8 cellular contexts compared by ENCODE assay signal in the genomic region with DNA sequence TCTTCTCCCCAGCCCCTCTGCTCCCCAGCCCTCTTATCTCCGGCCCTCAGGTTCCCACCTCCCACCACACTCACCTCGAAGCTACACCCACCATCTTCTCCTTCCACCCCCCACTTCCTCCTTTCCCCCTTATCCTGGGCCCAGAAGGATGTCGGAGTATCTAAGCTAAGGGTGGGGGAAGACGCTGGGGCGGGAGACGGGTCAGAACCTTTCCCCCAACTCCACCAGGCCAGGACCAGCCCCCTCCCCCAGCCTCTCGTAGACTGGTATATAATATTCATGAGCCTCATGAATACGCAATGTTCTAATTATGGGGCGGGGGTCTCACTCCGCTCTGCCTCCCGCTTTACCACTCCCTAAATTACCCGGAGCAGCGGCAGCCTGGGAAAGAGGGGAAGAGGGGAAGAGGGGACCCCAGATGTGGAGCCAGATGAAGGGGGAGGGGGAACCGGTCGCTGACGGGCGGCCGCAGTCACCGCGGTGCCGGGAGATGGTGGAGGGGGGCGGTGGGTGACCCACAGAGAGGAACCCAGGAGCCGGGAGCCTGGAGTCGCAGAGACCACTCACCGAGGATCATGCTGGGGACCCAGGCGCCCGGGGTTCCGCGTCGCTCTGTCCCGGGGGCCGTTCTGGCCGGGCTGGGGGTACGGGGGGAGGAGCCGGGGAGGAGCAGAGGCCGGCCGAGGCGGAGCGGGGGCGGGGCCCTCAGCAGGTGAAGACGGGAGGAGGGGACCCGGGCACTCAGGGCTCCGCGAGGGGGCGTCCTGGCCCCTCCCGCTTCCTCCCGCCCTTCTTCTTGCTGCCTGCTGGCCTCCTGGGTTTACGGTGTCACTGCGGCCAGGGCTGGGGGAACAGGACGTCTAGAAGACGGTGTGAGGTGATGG. TPM values are rescaled to one million over a fixed set of nuclear protein-coding genes. Genes with fewer than 3 reads are reported as not detected.
DNase-seq lines count a peak whose midpoint lies in the region; ATAC-seq and TF ChIP-seq lines count a peak whose summit lies in the region.

No MANE protein-coding gene starts in this region.

- H3K36me3 Mint-ChIP-seq in nephron (ENCODE audit: low read depth), result peaks cover 17% of the 10 kb centered on the region

- H3K27me3 Mint-ChIP-seq in nephron (ENCODE audit: low read depth), result peaks cover 4% of the 10 kb centered on the region

- H3K27ac Mint-ChIP-seq in nephron, result no peak overlapping the region

- H3K36me3 ChIP-seq in duodenal mucosa (ENCODE audit: control insufficient read depth in 1 of 2, insufficient read depth in 2 of 2, low read length in 2 of 2) (peaks cover 0 to 2% of the 10 kb centered on the region in 2 donors), suprapubic skin (peaks cover 15% of the 10 kb centered on the region)

- TF ChIP-seq POLR2A in suprapubic skin (IDR thresholded peaks at IDR 0.05), result no peak

- H3K27me3 ChIP-seq in duodenal mucosa (ENCODE audit: control insufficient read depth in 1 of 2, insufficient read depth in 2 of 2, low read length in 2 of 2) (no peaks in the 10 kb centered on the region), suprapubic skin (no peaks in the 10 kb centered on the region)

- H3K9me3 ChIP-seq in duodenal mucosa (ENCODE audit: control insufficient read depth in 1 of 2, low read length in 2 of 2), result no peaks in the 10 kb centered on the region
- H3K9me3 ChIP-seq in suprapubic skin, result no peaks in the 10 kb centered on the region

- no peak for TF ChIP-seq EP300 in suprapubic skin (IDR thresholded peaks at IDR 0.05)

- H3K4me1 ChIP-seq in duodenal mucosa (ENCODE audit: control insufficient read depth in 1 of 2, insufficient read depth in 2 of 2, low read length in 2 of 2), result peaks cover 5 to 19% of the 10 kb centered on the region in 2 donors
- H3K4me1 ChIP-seq in suprapubic skin, result peaks cover 79% of the 10 kb centered on the region

- H3K9me3 Mint-ChIP-seq in nephron, result no peaks in the 10 kb centered on the region

- DNase-seq in NCI-H2107 treated with DMSO at 0.1 percent for 48 hours (lab: John Stamatoyannopoulos, UW; ENCODE audit: unreplicated experiment) (peak; percentile 58), NCI-H2107 (lab: John Stamatoyannopoulos, UW) (no peak), NCI-H2171 treated with DMSO at 0.1 percent for 48 hours (lab: John Stamatoyannopoulos, UW) (peak; percentile 84), suprapubic skin (ENCODE audit: low spot score in 2 of 2) (peak in 1 of 2 donors; percentile 84)
- DNase-seq in activated CD4-positive, alpha-beta T cell treated with anti-CD3 and anti-CD28 coated beads, Interleukin-2, amount 50 U/mL, for 1 hour, result peak; percentile 65

- no peak for ATAC-seq in GM19467 (IDR thresholded peaks at IDR 0.05; ENCODE audit: unreplicated experiment)

- H3K27ac ChIP-seq in duodenal mucosa (ENCODE audit: low read depth, low read length), result no peak overlapping the region
- peak overlapping the region; percentile 84 for H3K27ac ChIP-seq in suprapubic skin

- peaks cover 58% of the 10 kb centered on the region for H3K4me1 Mint-ChIP-seq in nephron

- peak overlapping the region in 1 of 2 donors; percentile 11 for H3K9ac ChIP-seq in duodenal mucosa (ENCODE audit: low read depth in 1 of 2, low read length in 2 of 2)

- TF ChIP-seq CTCF in nephron (IDR thresholded peaks at IDR 0.05; ENCODE audit: unreplicated experiment in 3 of 3), result peak in 1 of 3 experiments; percentile 24
- no peak for TF ChIP-seq CTCF in suprapubic skin (IDR thresholded peaks at IDR 0.05)

- WGBS in suprapubic skin, result 12% methylated on average over 40 of the region's 51 CpGs

- H3K4me3 Mint-ChIP-seq in nephron, result peak overlapping the region; percentile 85 to 94 (median 88)

- peak overlapping the region; percentile 36 to 53 for H3K4me3 ChIP-seq in duodenal mucosa (ENCODE audit: low read depth in 1 of 2, low read length in 2 of 2)
- peak overlapping the region; percentile 66 for H3K4me3 ChIP-seq in suprapubic skin

RNA-seq across cellular contexts. Expression of a gene that starts 6.4 kb away (rescaled TPM):
- total RNA-seq in suprapubic skin, result 100 to 1,000 TPM in 3 of 4 donors, 10 to 100 TPM in 1; 99.5 to 134 (median 113) TPM

RNA-seq across cellular contexts. Expression of a gene that starts 26.6 kb away (rescaled TPM):
- 1 to 10 TPM in 1 of 4 donors, under 1 TPM in 3; 0.38 to 1.7 (median 0.73) TPM for total RNA-seq in suprapubic skin

RNA-seq across cellular contexts. Expression of a gene that starts 28.2 kb away (rescaled TPM):
- total RNA-seq in suprapubic skin, result 10 to 100 TPM; 16.3 to 36.4 (median 24.8) TPM
